24 cellular contexts compared by ENCODE assay signal in genomic region chr12:69456239-69456638, GRCh38.
"Had no signal": no experiment of that assay in that cellular context is flagged by ENCODE, and none has a peak within 500 bp of the region (broad histone marks: within the 10 kb centered on the region; RNA-seq: fewer than 3 reads in every experiment).

No MANE protein-coding gene starts in this region.

- DNase-seq: colonic mucosa; cortex of kidney; dermis blood vessel endothelial cell; dorsolateral prefrontal cortex; effector CD4-positive, alpha-beta T cell; effector CD8-positive, alpha-beta T cell; effector memory CD4-positive, alpha-beta T cell; effector memory CD8-positive, alpha-beta T cell; endodermal cell; erythroblast; esophagus squamous epithelium; foreskin fibroblast; foreskin keratinocyte; foreskin melanocyte; gastrocnemius medialis; glutamatergic neuron; head of caudate nucleus; heart left ventricle; heart right ventricle had no signal

- H3K27me3 ChIP-seq: colonic mucosa, dorsolateral prefrontal cortex, esophagus muscularis mucosa, esophagus squamous epithelium, foreskin keratinocyte, gastrocnemius medialis, gastroesophageal sphincter, heart left ventricle, heart right ventricle, hepatocyte had no signal

- H3K27ac ChIP-seq: colonic mucosa, coronary artery, dorsolateral prefrontal cortex, epithelial cell of prostate, esophagus muscularis mucosa, esophagus squamous epithelium, foreskin keratinocyte, gastrocnemius medialis, gastroesophageal sphincter, heart left ventricle, heart right ventricle, hepatocyte had no signal

- H3K36me3 ChIP-seq: colonic mucosa, esophagus muscularis mucosa, esophagus squamous epithelium, gastrocnemius medialis, gastroesophageal sphincter, heart left ventricle, heart right ventricle had no signal

- H2AFZ ChIP-seq: hepatocyte had no signal

- H3K4me1 ChIP-seq: colonic mucosa, esophagus muscularis mucosa, esophagus squamous epithelium, foreskin keratinocyte, gastrocnemius medialis, gastroesophageal sphincter, heart left ventricle, heart right ventricle had no signal

- H3K79me2 ChIP-seq: hepatocyte had no signal

- H3K4me2 ChIP-seq: hepatocyte had no signal

- ATAC-seq: effector memory CD8-positive, alpha-beta T cell; foreskin keratinocyte; gastrocnemius medialis; gastroesophageal sphincter; heart left ventricle; heart right ventricle had no signal

- H3K9me3 ChIP-seq: colonic mucosa, esophagus muscularis mucosa, esophagus squamous epithelium, gastrocnemius medialis, gastroesophageal sphincter, heart left ventricle, heart right ventricle had no signal

- H3K4me3 ChIP-seq: colonic mucosa, coronary artery, dorsolateral prefrontal cortex, esophagus muscularis mucosa, esophagus squamous epithelium, gastrocnemius medialis, gastroesophageal sphincter, heart left ventricle, heart right ventricle, hepatocyte had no signal
